ENCODE assay signal across 8 cellular contexts in the genomic region with DNA sequence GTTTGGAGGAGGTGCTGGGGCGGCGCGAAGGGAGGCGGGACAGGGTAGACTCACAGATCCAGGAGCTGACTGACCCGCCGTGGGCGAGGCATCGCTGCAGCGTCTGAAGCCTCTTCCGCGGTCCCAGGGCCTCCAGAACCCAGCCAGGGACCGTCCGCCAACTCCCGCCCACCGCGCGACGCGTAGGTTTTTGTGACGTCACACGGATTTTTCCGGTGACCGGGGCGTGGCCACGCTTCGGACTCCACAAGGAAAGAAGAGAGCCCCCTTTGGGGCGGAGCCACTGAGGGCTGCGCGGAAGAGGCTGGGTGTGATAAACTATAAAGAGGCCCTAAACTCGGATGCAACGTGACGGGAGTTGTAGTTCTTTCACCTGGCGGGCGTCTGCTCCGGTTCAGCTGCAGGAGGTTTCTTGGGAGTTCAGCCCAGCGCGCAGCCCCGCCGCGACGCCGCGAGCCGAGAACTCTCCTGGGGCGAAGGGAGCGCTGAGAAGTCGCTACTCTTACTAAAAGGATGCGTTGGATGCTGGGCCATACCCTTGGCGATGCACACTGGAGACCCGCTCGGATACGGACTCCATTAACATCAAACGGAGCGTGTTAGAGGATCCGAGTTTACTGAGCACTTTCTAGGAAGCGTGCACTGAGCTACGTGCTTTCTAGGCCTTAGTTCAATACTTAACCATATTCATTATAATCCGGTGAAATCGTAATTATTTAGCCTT. TPM values are rescaled to one million over a fixed set of nuclear protein-coding genes. Genes with fewer than 3 reads are reported as not detected.
A peak's percentile ranks its signal among the peaks of the same experiment; 100 is the strongest.
DNase-seq lines count a peak whose midpoint lies in the region; ATAC-seq and TF ChIP-seq lines count a peak whose summit lies in the region.

A gene (minus strand): TSS at position 105 of the 724 bp plus-strand sequence. CDS start 13 bp downstream, at position 92.

- H3K27ac Mint-ChIP-seq in natural killer cell: peak within 1 kb of the TSS; percentile 96 to 97

- H3K27ac ChIP-seq in RWPE1: peak within 1 kb of the TSS; percentile 94

- ATAC-seq in natural killer cell: peak; percentile 87 to 98 (median 92)

- H3K36me3 Mint-ChIP-seq in natural killer cell: no peaks in the 10 kb centered on the region

- no peaks in the 10 kb centered on the region for H3K27me3 Mint-ChIP-seq in natural killer cell (ENCODE audit: low read depth in 2 of 2)

- H3K4me1 Mint-ChIP-seq in natural killer cell: peaks cover 35 to 49% of the 10 kb centered on the region in 2 donors

- TF ChIP-seq CTCF in LNCaP clone FGC (IDR thresholded peaks at IDR 0.05; ENCODE audit: control insufficient read depth, extremely low read depth, insufficient read depth) (peak; percentile 3; the same call in 1 of the 2 replicates), RWPE1 (conservative IDR thresholded peaks at IDR 0.05; ENCODE audit: low read depth) (no peak), fibroblast of pulmonary artery (IDR thresholded peaks at IDR 0.05; ENCODE audit: low read length, missing control alignments) (no peak), natural killer cell (IDR thresholded peaks at IDR 0.05) (no peak)

- peak within 1 kb of the TSS; percentile 99 for H3K4me3 Mint-ChIP-seq in natural killer cell

- DNase-seq in EH (ENCODE audit: low read depth): peak; percentile 99
- peak; percentile 97 for DNase-seq in GOT3 (lab: John Stamatoyannopoulos, UW)
- DNase-seq in LNCaP clone FGC (ENCODE audit: low read depth): peak; percentile 99
- DNase-seq in RWPE1 (ENCODE audit: low spot score): peak; percentile 99
- peak; percentile 99 for DNase-seq in activated effector memory CD4-positive, alpha-beta T cell treated with Interleukin-2 at 50 U/mL for 16 hours
- peak; percentile 99 for DNase-seq in fibroblast of pulmonary artery (ENCODE audit: low read depth)
- peak; percentile 98 for DNase-seq in natural killer cell
- DNase-seq in stimulated activated naive CD4-positive, alpha-beta T cell (lab: John Stamatoyannopoulos, UW): peak; percentile 90 to 96 (median 94)

- H3K4me3 ChIP-seq in LNCaP clone FGC (ENCODE audit: low read depth, low read length) (peak within 1 kb of the TSS; percentile 71), fibroblast of pulmonary artery (replicated peaks; ENCODE audit: low read depth, low read length) (peak within 1 kb of the TSS; percentile 65)

- no peaks in the 10 kb centered on the region for H3K9me3 Mint-ChIP-seq in natural killer cell

- POLR2A ChIA-PET in RWPE1 (lab: Yijun Ruan, JAX; ENCODE audit: low non-redundant PET): no interaction called here

- intact Hi-C loops in natural killer cell (cut with micrococcal nuclease): loop anchor here (1.0 to 10.0 kb wide), 6 partner anchors 20 to 974 kb away; a partner anchor contains a TSS

- CTCF ChIA-PET in RWPE1 (lab: Yijun Ruan, JAX): no interaction called here

RNA-seq across cellular contexts. Expression of the gene that starts here (rescaled TPM):
- total RNA-seq in natural killer cell: 1 to 10 TPM; 4.6 to 6.9 (median 6.3) TPM

Comparison
In these comparisons a context has a peak if more than half of its experiments do, and no peak if none do; other contexts are left out.
1. Peak in every context shown above with its lines: DNase-seq, ATAC-seq, H3K4me3 ChIP-seq and H3K27ac ChIP-seq.